16 cellular contexts compared by ENCODE assay signal in the genomic region with DNA sequence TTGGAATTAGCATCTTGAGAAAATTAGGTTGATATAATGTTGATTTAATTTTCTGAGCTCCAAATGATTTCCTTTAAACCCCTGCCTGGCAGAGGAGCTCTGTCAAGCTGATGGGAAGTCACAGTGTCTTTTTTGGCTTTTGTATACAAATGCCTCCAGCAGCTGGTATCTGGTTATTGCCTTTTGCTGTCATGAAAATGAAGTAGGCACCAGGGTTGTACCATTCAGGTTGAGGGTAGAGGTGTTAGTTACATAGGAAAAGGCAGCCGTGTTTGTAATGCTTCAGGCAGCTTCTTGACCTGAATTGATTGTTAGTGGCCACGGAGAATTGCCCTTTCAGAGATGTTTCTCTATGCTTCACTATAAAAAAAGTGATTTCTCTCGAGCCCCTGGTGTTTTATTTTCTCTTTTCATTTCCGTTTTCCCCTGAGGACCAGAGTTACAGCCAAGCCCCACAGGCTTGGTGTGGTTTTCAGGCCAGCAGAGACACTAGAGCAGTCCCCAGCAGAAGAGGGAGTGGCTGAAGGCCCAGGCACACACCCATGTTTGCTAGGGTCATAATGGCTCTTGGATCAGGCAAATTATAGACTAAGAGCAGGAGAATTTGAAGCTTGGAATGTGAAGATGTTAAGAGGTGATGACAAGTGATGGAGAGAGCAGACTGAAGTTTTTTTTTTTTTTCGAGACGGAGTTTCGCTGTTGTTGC. TPM values are rescaled to one million over a fixed set of nuclear protein-coding genes. Genes with fewer than 3 reads are reported as not detected.
DNase-seq lines count a peak whose midpoint lies in the region; ATAC-seq, FAIRE-seq and TF ChIP-seq lines count a peak whose summit lies in the region.
"Had no signal": no experiment of that assay in that cellular context is flagged by ENCODE, and none has a peak within 500 bp of the region (broad histone marks: within the 10 kb centered on the region; RNA-seq: fewer than 3 reads in every experiment).

No MANE protein-coding gene starts in this region.

- H3K9ac ChIP-seq in adipocyte (ENCODE audit: low read length), result peak overlapping the region; percentile 58
- H3K9ac ChIP-seq: BLaER1 treated with 17β-estradiol and CSF1 and Interleukin-3, amounts not matched to agents 10 nM and 100 nM had no signal

- H3K27me3 ChIP-seq in adipocyte (replicated peaks; ENCODE audit: control insufficient read depth, insufficient read depth, low read length) (no peaks in the 10 kb centered on the region), muscle layer of duodenum (ENCODE audit: low read depth, low read length) (no peaks in the 10 kb centered on the region)
- H3K27me3 ChIP-seq: BLaER1 treated with 17β-estradiol and CSF1 and Interleukin-3, amounts not matched to agents 10 nM and 100 nM; foreskin keratinocyte had no signal

- H3K9me3 ChIP-seq in adipocyte (ENCODE audit: control insufficient read depth, low read length) (no peaks in the 10 kb centered on the region), muscle layer of duodenum (ENCODE audit: control insufficient read depth in 1 of 2, low read length in 2 of 2) (no peaks in the 10 kb centered on the region)
- H3K9me3 ChIP-seq: BLaER1 treated with 17β-estradiol and CSF1 and Interleukin-3, amounts not matched to agents 10 nM and 100 nM had no signal

- H3K27ac ChIP-seq in muscle layer of duodenum (ENCODE audit: low read length), result peak overlapping the region; percentile 59
- H3K27ac ChIP-seq: BLaER1 treated with 17β-estradiol and CSF1 and Interleukin-3, amounts not matched to agents 10 nM and 100 nM; foreskin keratinocyte had no signal

- FAIRE-seq in GM12891 (lab: Jason Lieb, UNC), result no peak

- H3K4me1 ChIP-seq in adipocyte (ENCODE audit: control insufficient read depth, insufficient read depth, low read length) (peaks cover 48% of the 10 kb centered on the region), muscle layer of duodenum (ENCODE audit: control insufficient read depth in 1 of 2, insufficient read depth in 2 of 2, low read length in 2 of 2) (peaks cover 0 to 16% of the 10 kb centered on the region in 2 donors)

- H3K4me3 ChIP-seq in adipocyte (ENCODE audit: low read length) (peak overlapping the region; percentile 12), muscle layer of duodenum (ENCODE audit: low read depth in 1 of 2, low read length in 2 of 2) (no peak overlapping the region)
- H3K4me3 ChIP-seq: BLaER1 treated with 17β-estradiol and CSF1 and Interleukin-3, amounts not matched to agents 10 nM and 100 nM had no signal

- intact Hi-C loops in left ventricle myocardium superior (cut with micrococcal nuclease), result no loop called here

- no peak for TF ChIP-seq POLR2A in GM12891 (IDR thresholded peaks at IDR 0.05; ENCODE audit: low read depth, low read length)

- ATAC-seq in left ventricle myocardium superior, result no peak
- ATAC-seq: activated naive CD8-positive, alpha-beta T cell treated with anti-CD3 and anti-CD28 coated beads, Interleukin-2, amount 50 U/mL, for 24 hours; foreskin keratinocyte had no signal

- DNase-seq in DMS79 treated with DMSO at 0.1 percent for 48 hours (lab: John Stamatoyannopoulos, UW), result peak; percentile 67
- peak; percentile 44 for DNase-seq in M059J (ENCODE audit: low read depth)
- DNase-seq in adipocyte (ENCODE audit: low read depth), result peak; percentile 32
- no peak for DNase-seq in stimulated activated CD4-positive, alpha-beta T cell treated with anti-CD3 and anti-CD28 coated beads, Interleukin-12 subunit alpha, Interleukin-12 subunit beta, amount 100 ng/mL, for 4 hours
- DNase-seq in GM12891 (ENCODE audit: insufficient read length, low spot score), result no peak
- DNase-seq in dermis blood vessel endothelial cell, result no peak
- DNase-seq in left ventricle myocardium superior, result no peak
- DNase-seq: activated CD4-positive, alpha-beta T cell treated with anti-CD3 and anti-CD28 coated beads for 4 hours; activated naive CD8-positive, alpha-beta T cell treated with anti-CD3 and anti-CD28 coated beads, Interleukin-2, amount 50 U/mL, for 24 hours; caudate nucleus; foreskin keratinocyte; MM.1S; NCI-H2081 treated with DMSO at 0.1 percent for 48 hours; retina had no signal

- H3K36me3 ChIP-seq in adipocyte (ENCODE audit: control insufficient read depth, insufficient read depth, low read length, severe bottlenecking) (peaks cover 57% of the 10 kb centered on the region), muscle layer of duodenum (ENCODE audit: control insufficient read depth in 1 of 2, insufficient read depth in 2 of 2, low read length in 2 of 2) (peaks cover 40 to 44% of the 10 kb centered on the region in 2 donors)

TF ChIP-seq in GM12891, 5 proteins besides CTCF, POLR2A, EP300 and RAD21:
- TF ChIP-seq PAX5 (IDR thresholded peaks at IDR 0.05; ENCODE audit: insufficient read depth, low read length, severe bottlenecking) (no peak), POLR2AphosphoS5 (IDR thresholded peaks at IDR 0.05; ENCODE audit: low read depth, low read length) (no peak), SPI1 (IDR thresholded peaks at IDR 0.05; ENCODE audit: low read depth, low read length) (no peak), POU2F2 (IDR thresholded peaks at IDR 0.05; ENCODE audit: low read depth, low read length) (no peak), TAF1 (IDR thresholded peaks at IDR 0.05; ENCODE audit: low read depth, low read length) (no peak)

RNA-seq across cellular contexts. Expression of a gene that starts 21.6 kb away (rescaled TPM):
- 46.5 and 81.1 TPM in 2 replicates for total RNA-seq in M059J (2014; rRNA removed; shearing (Covaris generic))
- polyA plus RNA-seq in GM12891 (2012; ENCODE audit: low read depth, missing spikeins), result 48.5 TPM
- total RNA-seq in dermis blood vessel endothelial cell (41.0 and 47.6 TPM in 2 replicates), left ventricle myocardium superior (30.0 TPM)

RNA-seq across cellular contexts. Expression of a gene that starts 45.1 kb away (rescaled TPM):
- 61.9 and 87.7 TPM in 2 replicates for total RNA-seq in M059J (2014; rRNA removed; shearing (Covaris generic))
- polyA plus RNA-seq in GM12891 (2012; ENCODE audit: low read depth, missing spikeins), result 113 TPM
- total RNA-seq in dermis blood vessel endothelial cell (24.5 and 35.7 TPM in 2 replicates), left ventricle myocardium superior (26.6 TPM)

Comparison
In these comparisons a context has a peak if more than half of its experiments do, and no peak if none do; other contexts are left out.
1. DNase-seq: peak in DMS79 treated with DMSO at 0.1 percent for 48 hours (single experiment), M059J (single experiment) and adipocyte (single experiment); none in stimulated activated CD4-positive, alpha-beta T cell treated with anti-CD3 and anti-CD28 coated beads, Interleukin-12 subunit alpha, Interleukin-12 subunit beta, amount 100 ng/mL, for 4 hours (single experiment), GM12891 (single experiment), dermis blood vessel endothelial cell (single experiment) and left ventricle myocardium superior (single experiment).